Comparison of ENCODE assay signal across 8 cellular contexts in the genomic region with DNA sequence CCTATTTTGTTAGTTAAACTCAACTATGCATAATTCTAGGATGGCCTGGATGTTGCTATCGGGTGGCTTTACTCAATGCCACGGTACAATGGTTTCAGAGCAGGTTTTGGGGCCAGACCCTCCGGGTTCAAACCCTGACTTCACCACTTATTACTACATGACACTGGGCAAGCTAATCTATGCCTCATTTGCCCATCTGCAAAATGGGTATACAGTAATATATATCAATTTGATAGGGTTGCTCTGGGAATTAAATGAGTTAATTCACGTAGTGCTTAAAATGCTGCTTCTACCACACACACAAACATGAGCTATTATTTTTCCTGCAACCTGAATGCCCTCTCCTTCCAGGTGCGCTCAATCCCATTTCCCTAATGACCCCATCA. TPM values are rescaled to one million over a fixed set of nuclear protein-coding genes. Genes with fewer than 3 reads are reported as not detected.
DNase-seq lines count a peak whose midpoint lies in the region; TF ChIP-seq lines count a peak whose summit lies in the region.

No MANE protein-coding gene starts in this region.

- H3K27me3 ChIP-seq in muscle layer of duodenum (ENCODE audit: low read depth, low read length), result no peaks in the 10 kb centered on the region

- peaks cover 10 to 32% of the 10 kb centered on the region in 2 donors for H3K4me1 ChIP-seq in muscle layer of duodenum (ENCODE audit: control insufficient read depth in 1 of 2, insufficient read depth in 2 of 2, low read length in 2 of 2)

- H3K9me3 ChIP-seq in muscle layer of duodenum (ENCODE audit: control insufficient read depth in 1 of 2, low read length in 2 of 2), result no peaks in the 10 kb centered on the region

- no peak for TF ChIP-seq CTCF in AG04449 (IDR thresholded peaks at IDR 0.05; ENCODE audit: insufficient read depth, low read length, missing control alignments)
- TF ChIP-seq CTCF in chondrocyte (IDR thresholded peaks at IDR 0.05), result no peak

- POLR2A ChIA-PET in AG04449 (lab: Yijun Ruan, JAX), result interaction anchor here (0.6 kb wide), 1 partner anchor 1122 kb away, joined by 3 read pairs; no protein-coding TSS in a partner anchor

- no peaks in the 10 kb centered on the region for H3K36me3 Mint-ChIP-seq in chondrocyte (ENCODE audit: low read depth)

- peak overlapping the region; percentile 90 for H3K4me3 ChIP-seq in AG04449 (ENCODE audit: low read depth, low read length)
- H3K4me3 ChIP-seq in Jurkat, Clone E6-1 (ENCODE audit: low read length), result peak overlapping the region; percentile 91
- peak overlapping the region; percentile 75 to 89 for H3K4me3 ChIP-seq in muscle layer of duodenum (ENCODE audit: low read depth in 1 of 2, low read length in 2 of 2)

- H3K9me3 Mint-ChIP-seq in chondrocyte (ENCODE audit: low read depth), result no peaks in the 10 kb centered on the region

- H3K27ac Mint-ChIP-seq in chondrocyte (ENCODE audit: unreplicated experiment), result peak overlapping the region; percentile 99

- peak overlapping the region; percentile 92 for H3K27ac ChIP-seq in muscle layer of duodenum (ENCODE audit: low read length)

- H3K27me3 Mint-ChIP-seq in chondrocyte (ENCODE audit: low read depth), result no peaks in the 10 kb centered on the region

- no peak for DNase-seq in AG04449 (ENCODE audit: low read depth, low spot score)
- no peak for DNase-seq in Jurkat, Clone E6-1 (ENCODE audit: low read depth, low spot score)
- no peak for DNase-seq in chondrocyte (ENCODE audit: low spot score)
- DNase-seq in GDM1 (lab: John Stamatoyannopoulos, UW), result no peak
- no peak for DNase-seq in CD1c-positive myeloid dendritic cell (ENCODE audit: extremely low spot score)
- no peak for DNase-seq in cerebellar cortex (ENCODE audit: low spot score)
- DNase-seq in DMS114 treated with DMSO at 0.1 percent for 48 hours (lab: John Stamatoyannopoulos, UW; ENCODE audit: unreplicated experiment), result no peak

- H3K36me3 ChIP-seq in muscle layer of duodenum (ENCODE audit: control insufficient read depth in 1 of 2, insufficient read depth in 2 of 2, low read length in 2 of 2), result no peaks in the 10 kb centered on the region

- peak overlapping the region; percentile 93 for H3K4me3 Mint-ChIP-seq in chondrocyte (ENCODE audit: unreplicated experiment)

- CTCF ChIA-PET in AG04449 (lab: Yijun Ruan, JAX), result no interaction called here

- peaks cover 44% of the 10 kb centered on the region for H3K4me1 Mint-ChIP-seq in chondrocyte (ENCODE audit: low read depth)

RNA-seq across cellular contexts. Expression of a gene that starts 0.8 kb away (rescaled TPM):
- polyA plus RNA-seq in Jurkat, Clone E6-1 (2012; ENCODE audit: insufficient read depth, insufficient read length), result 289 TPM
- 94.7 to 102 TPM (median 97.9 TPM) in 3 replicates for total RNA-seq in chondrocyte
